Comparison of ENCODE assay signal across 1 cellular context in the genomic region with DNA sequence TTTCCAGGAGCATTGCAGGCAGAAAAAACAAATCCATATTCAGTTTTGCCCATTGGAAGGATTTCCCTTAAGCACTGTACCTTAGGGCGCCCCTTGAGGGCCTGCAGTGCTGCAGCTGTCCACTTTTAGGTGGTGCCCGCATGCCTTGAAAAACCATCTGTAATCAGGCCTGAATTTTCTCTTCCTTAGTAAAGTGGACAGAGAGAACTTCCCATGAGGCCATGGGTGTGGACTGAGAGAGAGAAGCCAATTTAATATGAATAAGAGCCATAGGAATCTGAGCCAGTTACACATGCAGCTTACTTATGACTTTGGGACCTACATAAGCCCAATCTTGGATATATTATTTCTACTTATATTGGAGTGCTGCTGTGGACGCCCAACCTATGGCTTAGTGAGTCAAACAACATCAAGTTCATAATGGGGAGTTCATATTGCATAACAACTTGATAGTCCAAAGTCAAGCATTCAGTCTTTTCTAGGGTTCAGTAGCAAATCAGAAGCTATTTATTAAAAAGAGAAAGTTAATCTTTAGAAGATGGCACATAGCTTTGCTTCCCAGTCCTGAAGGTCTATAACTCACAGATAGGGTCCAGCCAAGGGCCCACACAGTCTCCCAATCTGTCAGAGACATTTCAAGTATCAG.
TF ChIP-seq lines count a peak whose summit lies in the region.

No MANE protein-coding gene starts in this region.

TF ChIP-seq in GM23338, 12 proteins besides CTCF, POLR2A, EP300 and RAD21 (continued from another document):
- TF ChIP-seq, protein P1, sequence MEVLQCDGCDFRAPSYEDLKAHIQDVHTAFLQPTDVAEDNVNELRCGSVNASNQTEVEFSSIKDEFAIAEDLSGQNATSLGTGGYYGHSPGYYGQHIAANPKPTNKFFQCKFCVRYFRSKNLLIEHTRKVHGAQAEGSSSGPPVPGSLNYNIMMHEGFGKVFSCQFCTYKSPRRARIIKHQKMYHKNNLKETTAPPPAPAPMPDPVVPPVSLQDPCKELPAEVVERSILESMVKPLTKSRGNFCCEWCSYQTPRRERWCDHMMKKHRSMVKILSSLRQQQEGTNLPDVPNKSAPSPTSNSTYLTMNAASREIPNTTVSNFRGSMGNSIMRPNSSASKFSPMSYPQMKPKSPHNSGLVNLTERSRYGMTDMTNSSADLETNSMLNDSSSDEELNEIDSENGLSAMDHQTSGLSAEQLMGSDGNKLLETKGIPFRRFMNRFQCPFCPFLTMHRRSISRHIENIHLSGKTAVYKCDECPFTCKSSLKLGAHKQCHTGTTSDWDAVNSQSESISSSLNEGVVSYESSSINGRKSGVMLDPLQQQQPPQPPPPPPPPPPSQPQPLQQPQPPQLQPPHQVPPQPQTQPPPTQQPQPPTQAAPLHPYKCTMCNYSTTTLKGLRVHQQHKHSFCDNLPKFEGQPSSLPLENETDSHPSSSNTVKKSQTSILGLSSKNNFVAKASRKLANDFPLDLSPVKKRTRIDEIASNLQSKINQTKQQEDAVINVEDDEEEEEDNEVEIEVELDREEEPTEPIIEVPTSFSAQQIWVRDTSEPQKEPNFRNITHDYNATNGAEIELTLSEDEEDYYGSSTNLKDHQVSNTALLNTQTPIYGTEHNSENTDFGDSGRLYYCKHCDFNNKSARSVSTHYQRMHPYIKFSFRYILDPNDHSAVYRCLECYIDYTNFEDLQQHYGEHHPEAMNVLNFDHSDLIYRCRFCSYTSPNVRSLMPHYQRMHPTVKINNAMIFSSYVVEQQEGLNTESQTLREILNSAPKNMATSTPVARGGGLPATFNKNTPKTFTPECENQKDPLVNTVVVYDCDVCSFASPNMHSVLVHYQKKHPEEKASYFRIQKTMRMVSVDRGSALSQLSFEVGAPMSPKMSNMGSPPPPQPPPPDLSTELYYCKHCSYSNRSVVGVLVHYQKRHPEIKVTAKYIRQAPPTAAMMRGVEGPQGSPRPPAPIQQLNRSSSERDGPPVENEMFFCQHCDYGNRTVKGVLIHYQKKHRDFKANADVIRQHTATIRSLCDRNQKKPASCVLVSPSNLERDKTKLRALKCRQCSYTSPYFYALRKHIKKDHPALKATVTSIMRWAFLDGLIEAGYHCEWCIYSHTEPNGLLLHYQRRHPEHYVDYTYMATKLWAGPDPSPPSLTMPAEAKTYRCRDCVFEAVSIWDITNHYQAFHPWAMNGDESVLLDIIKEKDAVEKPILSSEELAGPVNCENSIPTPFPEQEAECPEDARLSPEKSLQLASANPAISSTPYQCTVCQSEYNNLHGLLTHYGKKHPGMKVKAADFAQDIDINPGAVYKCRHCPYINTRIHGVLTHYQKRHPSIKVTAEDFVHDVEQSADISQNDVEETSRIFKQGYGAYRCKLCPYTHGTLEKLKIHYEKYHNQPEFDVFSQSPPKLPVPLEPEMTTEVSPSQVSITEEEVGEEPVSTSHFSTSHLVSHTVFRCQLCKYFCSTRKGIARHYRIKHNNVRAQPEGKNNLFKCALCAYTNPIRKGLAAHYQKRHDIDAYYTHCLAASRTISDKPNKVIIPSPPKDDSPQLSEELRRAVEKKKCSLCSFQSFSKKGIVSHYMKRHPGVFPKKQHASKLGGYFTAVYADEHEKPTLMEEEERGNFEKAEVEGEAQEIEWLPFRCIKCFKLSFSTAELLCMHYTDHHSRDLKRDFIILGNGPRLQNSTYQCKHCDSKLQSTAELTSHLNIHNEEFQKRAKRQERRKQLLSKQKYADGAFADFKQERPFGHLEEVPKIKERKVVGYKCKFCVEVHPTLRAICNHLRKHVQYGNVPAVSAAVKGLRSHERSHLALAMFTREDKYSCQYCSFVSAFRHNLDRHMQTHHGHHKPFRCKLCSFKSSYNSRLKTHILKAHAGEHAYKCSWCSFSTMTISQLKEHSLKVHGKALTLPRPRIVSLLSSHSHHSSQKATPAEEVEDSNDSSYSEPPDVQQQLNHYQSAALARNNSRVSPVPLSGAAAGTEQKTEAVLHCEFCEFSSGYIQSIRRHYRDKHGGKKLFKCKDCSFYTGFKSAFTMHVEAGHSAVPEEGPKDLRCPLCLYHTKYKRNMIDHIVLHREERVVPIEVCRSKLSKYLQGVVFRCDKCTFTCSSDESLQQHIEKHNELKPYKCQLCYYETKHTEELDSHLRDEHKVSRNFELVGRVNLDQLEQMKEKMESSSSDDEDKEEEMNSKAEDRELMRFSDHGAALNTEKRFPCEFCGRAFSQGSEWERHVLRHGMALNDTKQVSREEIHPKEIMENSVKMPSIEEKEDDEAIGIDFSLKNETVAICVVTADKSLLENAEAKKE (CRISPR knock-in tag; IDR thresholded peaks at IDR 0.05): no peak
- TF ChIP-seq POLR2AphosphoS5 (IDR thresholded peaks at IDR 0.05; ENCODE audit: low read depth) (no peak), NANOG (IDR thresholded peaks at IDR 0.05; ENCODE audit: borderline replicate concordance) (no peak), EZH2 (IDR thresholded peaks at IDR 0.05; ENCODE audit: low read depth, unreplicated experiment) (no peak)
